Comparison of ENCODE assay signal across 1 cellular context in the genomic region with DNA sequence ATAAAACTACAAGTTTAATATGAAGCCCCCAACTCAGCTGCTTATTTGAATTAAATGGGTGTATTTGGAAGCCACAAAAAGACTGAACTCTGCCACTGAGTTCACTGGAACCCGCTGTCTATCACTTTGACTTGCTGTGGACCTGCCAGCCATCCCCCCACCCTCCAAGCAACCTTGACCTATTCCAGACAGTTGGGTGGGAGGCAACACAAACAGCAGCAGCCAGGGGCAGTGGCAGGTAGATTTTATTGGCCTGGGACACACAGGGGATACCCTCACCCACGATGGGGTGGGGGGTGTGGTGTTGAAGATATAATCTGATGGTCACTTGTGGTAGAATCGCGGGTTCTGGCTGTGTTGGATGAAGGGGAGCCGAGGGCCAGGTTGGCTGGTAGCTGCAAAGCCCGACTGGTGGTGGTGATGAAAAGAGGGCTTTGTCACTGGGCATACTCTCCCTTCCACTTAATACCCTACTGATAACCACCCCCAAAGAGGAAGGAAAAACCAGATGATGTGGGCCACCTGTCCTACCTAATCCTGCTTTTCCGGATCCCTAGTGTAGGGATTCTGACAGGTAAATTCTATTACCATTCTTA.
A peak's percentile ranks its signal among the peaks of the same experiment; 100 is the strongest.
TF ChIP-seq lines count a peak whose summit lies in the region.

No MANE protein-coding gene starts in this region.

TF ChIP-seq in GM12878, 131 proteins besides CTCF, POLR2A, EP300 and RAD21:
- no peak for TF ChIP-seq RAD51 (IDR thresholded peaks at IDR 0.05)
- peak; percentile 17; the same call in 1 of the 2 replicates for TF ChIP-seq SMAD5 (IDR thresholded peaks at IDR 0.05; ENCODE audit: low read depth)
